Comparison of ENCODE assay signal across 8 cellular contexts in genomic region chrX:15336023-15336413, GRCh38. TPM values are rescaled to one million over a fixed set of nuclear protein-coding genes. Genes with fewer than 3 reads are reported as not detected.
DNase-seq lines count a peak whose midpoint lies in the region; ATAC-seq and TF ChIP-seq lines count a peak whose summit lies in the region.

No MANE protein-coding gene starts in this region.

- H3K27ac ChIP-seq in AG04450 (ENCODE audit: low read depth, low read length), result no peak overlapping the region

- H3K27me3 Mint-ChIP-seq in brain, result no peaks in the 10 kb centered on the region
- H3K27me3 Mint-ChIP-seq in stimulated activated naive B cell treated with anti-CD40 and anti-IgM and Interleukin-4, amounts not matched to agents 10 μg/mL and 1 μg/mL and 100 μg/mL, for 72 hours, result peaks cover 5 to 21% of the 10 kb centered on the region in 2 donors

- intact Hi-C loops in left colon (cut with DNase I, micrococcal nuclease), result no loop called here

- H3K27me3 ChIP-seq in AG04450 (ENCODE audit: control insufficient read depth, insufficient read depth, low read length), result peaks cover 3% of the 10 kb centered on the region
- H3K27me3 ChIP-seq in HAP-1 (ENCODE audit: low read depth), result peaks cover 41% of the 10 kb centered on the region

- H3K36me3 Mint-ChIP-seq in brain, result no peaks in the 10 kb centered on the region
- peaks cover 0 to 3% of the 10 kb centered on the region in 2 donors for H3K36me3 Mint-ChIP-seq in stimulated activated naive B cell treated with anti-CD40 and anti-IgM and Interleukin-4, amounts not matched to agents 10 μg/mL and 1 μg/mL and 100 μg/mL, for 72 hours

- DNase-seq in AG04450 (ENCODE audit: low read depth, low spot score) (peak; percentile 11), HAP-1 (ENCODE audit: low spot score in 2 of 2) (no peak), SK-MEL-5 (ENCODE audit: low read depth, low spot score) (peak; percentile 54), left colon (peak in 1 of 2 donors; percentile 12), NCI-H187 (lab: John Stamatoyannopoulos, UW) (no peak)
- peak; percentile 45 for DNase-seq in stimulated activated naive B cell treated with anti-CD40 and anti-IgM and Interleukin-4, amounts not matched to agents 10 μg/mL and 1 μg/mL and 100 μg/mL, for 72 hours

- H3K4me3 ChIP-seq in AG04450 (ENCODE audit: low read depth, low read length) (peak overlapping the region; percentile 58), HAP-1 (peak overlapping the region; percentile 97)

- POLR2A ChIA-PET in AG04450 (lab: Yijun Ruan, JAX), result no interaction called here

- H3K4me1 Mint-ChIP-seq in brain, result peaks cover 21% of the 10 kb centered on the region
- H3K4me1 Mint-ChIP-seq in stimulated activated naive B cell treated with anti-CD40 and anti-IgM and Interleukin-4, amounts not matched to agents 10 μg/mL and 1 μg/mL and 100 μg/mL, for 72 hours, result peaks cover 3 to 10% of the 10 kb centered on the region in 2 donors

- in situ Hi-C loops in HAP-1 (cut with MboI; ENCODE audit: low sequenced_read_pairs) (no loop called here), SK-MEL-5 (cut with HindIII; ENCODE audit: low pct_unique_long_range_greater_than_20kb, low sequenced_read_pairs) (no loop called here)

- H3K36me3 ChIP-seq in HAP-1 (replicated peaks), result peaks cover 19% of the 10 kb centered on the region

- peak overlapping the region; percentile 78 to 91 (median 91) for H3K27ac Mint-ChIP-seq in brain
- H3K27ac Mint-ChIP-seq in stimulated activated naive B cell treated with anti-CD40 and anti-IgM and Interleukin-4, amounts not matched to agents 10 μg/mL and 1 μg/mL and 100 μg/mL, for 72 hours, result peak overlapping the region; percentile 98

- CTCF ChIA-PET in AG04450 (lab: Charles Lee), result no interaction called here

- no peaks in the 10 kb centered on the region for H3K9me3 ChIP-seq in AG04450 (ENCODE audit: control insufficient read depth, insufficient read depth, low read length)
- H3K9me3 ChIP-seq in HAP-1, result no peaks in the 10 kb centered on the region

- H3K9me3 Mint-ChIP-seq in brain, result peaks cover 0 to 2% (median 0%) of the 10 kb centered on the region in 5 experiments
- no peaks in the 10 kb centered on the region for H3K9me3 Mint-ChIP-seq in stimulated activated naive B cell treated with anti-CD40 and anti-IgM and Interleukin-4, amounts not matched to agents 10 μg/mL and 1 μg/mL and 100 μg/mL, for 72 hours

- peak; percentile 10 for ATAC-seq in left colon
- ATAC-seq in stimulated activated naive B cell treated with anti-CD40 and anti-IgM and Interleukin-4, amounts not matched to agents 10 μg/mL and 1 μg/mL and 100 μg/mL, for 72 hours (replicated peaks), result peak; percentile 25 to 43
- ATAC-seq in HG03025 (IDR thresholded peaks at IDR 0.05; ENCODE audit: low FRiP score, unreplicated experiment), result no peak

- TF ChIP-seq CTCF in AG04450 (IDR thresholded peaks at IDR 0.05; ENCODE audit: low read depth, low read length) (no peak), brain (conservative IDR thresholded peaks at IDR 0.05) (no peak)

- peak overlapping the region; percentile 90 to 94 (median 91) for H3K4me3 Mint-ChIP-seq in brain
- H3K4me3 Mint-ChIP-seq in stimulated activated naive B cell treated with anti-CD40 and anti-IgM and Interleukin-4, amounts not matched to agents 10 μg/mL and 1 μg/mL and 100 μg/mL, for 72 hours, result peak overlapping the region; percentile 95 to 97

- H3K4me1 ChIP-seq in HAP-1, result peaks cover 4% of the 10 kb centered on the region; the same call in 1 of the 2 replicates

RNA-seq across cellular contexts. Expression of gene PIGA, which starts 0.7 kb away (rescaled TPM):
- 3.1 and 4.2 TPM in 2 replicates for polyA plus RNA-seq in AG04450 (2011; rRNA removed)
- 3.3 and 6.8 TPM in 2 replicates for polyA minus RNA-seq in AG04450 (2011; rRNA and poly(A)+ RNA removed)
- total RNA-seq in SK-MEL-5 (2014; rRNA removed; shearing (Covaris generic)), result 22.0 and 26.3 TPM in 2 replicates
- polyA plus RNA-seq in SK-MEL-5 (2015; cell fraction: cytosol; rRNA removed), result 10.6 and 11.5 TPM in 2 replicates
- polyA plus RNA-seq in SK-MEL-5 (2015; cell fraction: nucleus; rRNA removed), result 69.3 and 73.2 TPM in 2 replicates
- polyA plus RNA-seq in brain (ENCODE audit: insufficient read depth, low read depth, low replicate concordance), result 3.4 TPM
- 10 to 100 TPM; 12.3 to 14.9 TPM for total RNA-seq in left colon

RNA-seq across cellular contexts. Expression of gene ASB11, which starts 20.6 kb away (rescaled TPM):
- not detected in 2 replicates for polyA plus RNA-seq in AG04450 (2011; rRNA removed)
- polyA minus RNA-seq in AG04450 (2011; rRNA and poly(A)+ RNA removed), result not detected in 2 replicates
- total RNA-seq in SK-MEL-5 (2014; rRNA removed; shearing (Covaris generic)), result 3.5 TPM in 2 replicates
- polyA plus RNA-seq in SK-MEL-5 (2015; cell fraction: cytosol; rRNA removed), result 0.96 and 1.5 TPM in 2 replicates
- polyA plus RNA-seq in SK-MEL-5 (2015; cell fraction: nucleus; rRNA removed), result 0.93 and 2.7 TPM in 2 replicates
- polyA plus RNA-seq in brain (ENCODE audit: insufficient read depth, low read depth, low replicate concordance), result not detected
- under 1 TPM; 0.12 to 0.17 TPM for total RNA-seq in left colon

RNA-seq across cellular contexts. Expression of gene VEGFD, which starts 48.2 kb away (rescaled TPM):
- polyA plus RNA-seq in AG04450 (2011; rRNA removed) (0.24 and 0.43 TPM in 2 replicates), brain (ENCODE audit: insufficient read depth, low read depth, low replicate concordance) (not detected)
- polyA minus RNA-seq in AG04450 (2011; rRNA and poly(A)+ RNA removed), result 0.13 TPM in 1 of 2 replicates, not detected in the other
- total RNA-seq in SK-MEL-5 (2014; rRNA removed; shearing (Covaris generic)), result 0.21 and 0.34 TPM in 2 replicates
- 0.10 TPM in 1 of 2 replicates, not detected in the other for polyA plus RNA-seq in SK-MEL-5 (2015; cell fraction: cytosol; rRNA removed)
- polyA plus RNA-seq in SK-MEL-5 (2015; cell fraction: nucleus; rRNA removed), result 4.9 and 8.3 TPM in 2 replicates
- 1 to 10 TPM; 1.1 to 3.9 TPM for total RNA-seq in left colon

Comparison
In these comparisons a context has a peak if more than half of its experiments do, and no peak if none do; other contexts are left out.
1. DNase-seq: peak in AG04450 (single experiment), SK-MEL-5 (single experiment) and stimulated activated naive B cell treated with anti-CD40 and anti-IgM and Interleukin-4, amounts not matched to agents 10 μg/mL and 1 μg/mL and 100 μg/mL, for 72 hours (single experiment); none in HAP-1 (0 of 2) and NCI-H187 (0 of 2).